ENCODE assay signal across 24 cellular contexts in the genomic region with DNA sequence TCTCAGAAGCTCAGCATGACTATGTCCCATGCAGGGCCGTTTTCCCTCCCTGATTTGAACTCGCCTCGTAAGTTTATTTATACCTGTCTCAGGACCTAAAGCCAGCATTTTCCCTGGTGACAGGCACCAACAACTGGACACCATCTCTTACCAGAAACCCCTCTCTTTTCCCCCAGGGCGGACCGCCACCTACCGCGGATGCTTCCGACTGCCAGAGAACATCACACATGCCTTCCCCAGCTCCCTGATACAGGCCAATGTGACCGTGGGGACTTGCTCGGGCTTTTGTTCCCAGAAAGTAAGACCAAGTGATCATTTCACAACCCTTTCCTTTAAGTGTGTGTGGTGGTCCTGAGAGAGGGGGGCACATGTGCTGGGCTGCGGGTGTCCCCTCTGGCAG. TPM values are rescaled to one million over a fixed set of nuclear protein-coding genes. Genes with fewer than 3 reads are reported as not detected.
DNase-seq lines count a peak whose midpoint lies in the region; ATAC-seq, FAIRE-seq and TF ChIP-seq lines count a peak whose summit lies in the region.
"Had no signal": no experiment of that assay in that cellular context is flagged by ENCODE, and none has a peak within 500 bp of the region (broad histone marks: within the 10 kb centered on the region; RNA-seq: fewer than 3 reads in every experiment).

No MANE protein-coding gene starts in this region.

- H3K27ac ChIP-seq in WERI-Rb-1 = peak overlapping the region; percentile 32; the same call in 1 of the 2 replicates
- H3K27ac ChIP-seq in kidney (ENCODE audit: low read depth in 2 of 2, low read length in 2 of 2) = no peak overlapping the region
- H3K27ac ChIP-seq in neural progenitor cell = no peak overlapping the region
- H3K27ac ChIP-seq in upper lobe of right lung = no peak overlapping the region
- H3K27ac ChIP-seq in gastrocnemius medialis = no peak overlapping the region
- H3K27ac ChIP-seq in upper lobe of left lung = no peak overlapping the region
- H3K27ac ChIP-seq: BLaER1 treated with 17β-estradiol and CSF1 and Interleukin-3, amounts not matched to agents 10 nM and 100 nM had no signal

- H3K9me3 ChIP-seq in WERI-Rb-1 (ENCODE audit: severe bottlenecking) (no peaks in the 10 kb centered on the region), kidney (ENCODE audit: control insufficient read depth in 1 of 2, low read length in 2 of 2) (no peaks in the 10 kb centered on the region), neural progenitor cell (ENCODE audit: low read depth) (no peaks in the 10 kb centered on the region), upper lobe of right lung (no peaks in the 10 kb centered on the region), gastrocnemius medialis (no peaks in the 10 kb centered on the region), upper lobe of left lung (no peaks in the 10 kb centered on the region)
- H3K9me3 ChIP-seq: BE2C; BLaER1 treated with 17β-estradiol and CSF1 and Interleukin-3, amounts not matched to agents 10 nM and 100 nM had no signal

- ATAC-seq in upper lobe of right lung = no peak
- ATAC-seq in gastrocnemius medialis = no peak
- ATAC-seq in HG02870 (IDR thresholded peaks at IDR 0.05; ENCODE audit: unreplicated experiment) = no peak
- no peak for ATAC-seq in upper lobe of left lung (ENCODE audit: low FRiP score in 2 of 2)

- intact Hi-C loops in kidney (cut with DNase I) (no loop called here), upper lobe of right lung (cut with DNase I) (no loop called here), gastrocnemius medialis (cut with DNase I; ENCODE audit: low total_unique reads) (no loop called here)

- no peaks in the 10 kb centered on the region for H3K27me3 ChIP-seq in WERI-Rb-1 (ENCODE audit: insufficient read depth, low read depth, severe bottlenecking)
- no peaks in the 10 kb centered on the region for H3K27me3 ChIP-seq in neural progenitor cell
- H3K27me3 ChIP-seq in upper lobe of right lung = no peaks in the 10 kb centered on the region
- no peaks in the 10 kb centered on the region for H3K27me3 ChIP-seq in gastrocnemius medialis
- H3K27me3 ChIP-seq in upper lobe of left lung = no peaks in the 10 kb centered on the region
- H3K27me3 ChIP-seq: BE2C; BLaER1 treated with 17β-estradiol and CSF1 and Interleukin-3, amounts not matched to agents 10 nM and 100 nM had no signal

- H3K9ac ChIP-seq in kidney (ENCODE audit: low read length in 2 of 2) (no peak overlapping the region), neural progenitor cell (no peak overlapping the region)
- H3K9ac ChIP-seq: BLaER1 treated with 17β-estradiol and CSF1 and Interleukin-3, amounts not matched to agents 10 nM and 100 nM had no signal

- H3K36me3 Mint-ChIP-seq in neural progenitor cell = peaks cover 61% of the 10 kb centered on the region
- H3K36me3 Mint-ChIP-seq: CD14-positive monocyte; CD8-positive, alpha-beta memory T cell had no signal

- 86 to 90% methylated on average over 11 of the region's 11 CpGs for WGBS in upper lobe of left lung, 2 donors

- peaks cover 21% of the 10 kb centered on the region for H3K4me1 Mint-ChIP-seq in neural progenitor cell
- H3K4me1 Mint-ChIP-seq: CD14-positive monocyte; CD8-positive, alpha-beta memory T cell had no signal

- no peak overlapping the region for H3K4me2 ChIP-seq in neural progenitor cell
- H3K4me2 ChIP-seq: BLaER1 treated with 17β-estradiol and CSF1 and Interleukin-3, amounts not matched to agents 10 nM and 100 nM had no signal

- no peak for TF ChIP-seq EP300 in upper lobe of left lung (IDR thresholded peaks at IDR 0.05)

- no peaks in the 10 kb centered on the region for H3K4me1 ChIP-seq in kidney (ENCODE audit: control insufficient read depth in 1 of 2, insufficient read depth in 1 of 2, low read depth in 1 of 2, low read length in 2 of 2)
- H3K4me1 ChIP-seq in neural progenitor cell = peaks cover 14% of the 10 kb centered on the region
- H3K4me1 ChIP-seq in upper lobe of right lung = no peaks in the 10 kb centered on the region
- H3K4me1 ChIP-seq in gastrocnemius medialis = peaks cover 54 to 61% of the 10 kb centered on the region in 2 donors
- peaks cover 0 to 3% (median 0%) of the 10 kb centered on the region in 4 donors for H3K4me1 ChIP-seq in upper lobe of left lung
- H3K4me1 ChIP-seq: BE2C had no signal

- no peaks in the 10 kb centered on the region for H3K9me3 Mint-ChIP-seq in neural progenitor cell
- H3K9me3 Mint-ChIP-seq: CD4-positive, alpha-beta T cell; CD8-positive, alpha-beta memory T cell had no signal

- no peak overlapping the region for H3K4me3 ChIP-seq in WERI-Rb-1 (ENCODE audit: low read depth, low read length)
- no peak overlapping the region for H3K4me3 ChIP-seq in kidney (ENCODE audit: low read length in 2 of 2)
- H3K4me3 ChIP-seq in neural progenitor cell = no peak overlapping the region
- no peak overlapping the region for H3K4me3 ChIP-seq in upper lobe of right lung
- H3K4me3 ChIP-seq in gastrocnemius medialis = no peak overlapping the region
- no peak overlapping the region for H3K4me3 ChIP-seq in upper lobe of left lung
- H3K4me3 ChIP-seq: BLaER1 treated with 17β-estradiol and CSF1 and Interleukin-3, amounts not matched to agents 10 nM and 100 nM had no signal

- peak overlapping the region; percentile 33 for H3K27ac Mint-ChIP-seq in neural progenitor cell
- H3K27ac Mint-ChIP-seq: CD4-positive, alpha-beta T cell; CD8-positive, alpha-beta memory T cell had no signal

- TF ChIP-seq CTCF in WERI-Rb-1 (IDR thresholded peaks at IDR 0.05; ENCODE audit: low read depth, low read length) = no peak
- TF ChIP-seq CTCF in kidney (IDR thresholded peaks at IDR 0.05; ENCODE audit: borderline replicate concordance, extremely low read depth, insufficient read depth) = no peak
- no peak for TF ChIP-seq CTCF in neural progenitor cell (IDR thresholded peaks at IDR 0.05)
- no peak for TF ChIP-seq CTCF in upper lobe of right lung (IDR thresholded peaks at IDR 0.05)
- TF ChIP-seq CTCF in gastrocnemius medialis (IDR thresholded peaks at IDR 0.05 in 4 of 5, conservative IDR thresholded peaks at IDR 0.05 in 1 of 5) = no peak
- TF ChIP-seq CTCF in upper lobe of left lung (IDR thresholded peaks at IDR 0.05) = no peak

- H3F3A ChIP-seq in neural progenitor cell (ENCODE audit: low read depth) = no peaks in the 10 kb centered on the region

- in situ Hi-C loops in gastrocnemius medialis (cut with MboI; ENCODE audit: low sequenced_read_pairs in 4 of 4) = no loop called here

- H3K4me3 Mint-ChIP-seq in neural progenitor cell = no peak overlapping the region
- H3K4me3 Mint-ChIP-seq: CD14-positive monocyte; CD4-positive, alpha-beta T cell; CD8-positive, alpha-beta memory T cell had no signal

- TF ChIP-seq POLR2A in gastrocnemius medialis (IDR thresholded peaks at IDR 0.05) (no peak), upper lobe of left lung (IDR thresholded peaks at IDR 0.05) (no peak)

- H3K79me2 ChIP-seq in neural progenitor cell (ENCODE audit: low read depth) = no peaks in the 10 kb centered on the region

- H4K20me1 ChIP-seq in neural progenitor cell (ENCODE audit: low read depth) = no peaks in the 10 kb centered on the region
- H4K20me1 ChIP-seq: BLaER1 treated with 17β-estradiol and CSF1 and Interleukin-3, amounts not matched to agents 10 nM and 100 nM had no signal

- peaks cover 5% of the 10 kb centered on the region for H3K27me3 Mint-ChIP-seq in neural progenitor cell (ENCODE audit: insufficient read depth, low read depth)

- H2AFZ ChIP-seq in neural progenitor cell (replicated peaks) = no peak overlapping the region

- FAIRE-seq in kidney (lab: Jason Lieb, UNC) = no peak
- FAIRE-seq: D721Med, GM12891, H1 had no signal

- H3K36me3 ChIP-seq in WERI-Rb-1 (peaks cover 93% of the 10 kb centered on the region), kidney (ENCODE audit: control insufficient read depth in 1 of 2, insufficient read depth in 2 of 2, low read length in 2 of 2) (no peaks in the 10 kb centered on the region), neural progenitor cell (no peaks in the 10 kb centered on the region), upper lobe of right lung (no peaks in the 10 kb centered on the region), gastrocnemius medialis (no peaks in the 10 kb centered on the region), upper lobe of left lung (no peaks in the 10 kb centered on the region)
- H3K36me3 ChIP-seq: BE2C; BLaER1 treated with 17β-estradiol and CSF1 and Interleukin-3, amounts not matched to agents 10 nM and 100 nM had no signal

- no peak for DNase-seq in WERI-Rb-1
- DNase-seq in kidney = peak; percentile 33
- no peak for DNase-seq in neural progenitor cell (ENCODE audit: low spot score)
- peak; percentile 31 for DNase-seq in upper lobe of right lung
- DNase-seq in stimulated activated CD4-positive, alpha-beta T cell treated with anti-CD3 and anti-CD28 coated beads, Interleukin-2, amount 100 ng/mL, for 24 hours = no peak
- DNase-seq in gastrocnemius medialis = no peak
- DNase-seq in upper lobe of left lung = no peak
- DNase-seq: AML-193; BE2C; CD4-positive, alpha-beta T cell; CD8-positive, alpha-beta memory T cell; DMS 273 treated with DMSO at 0.1 percent for 48 hours; DMS53; DMS79 treated with DMSO at 0.1 percent for 48 hours; GF-D8; H7; HCEC 1CT had no signal

RNA-seq across cellular contexts. Expression of gene WSCD1, which starts 24.7 kb away (rescaled TPM):
- total RNA-seq in kidney (14.5 TPM), neural progenitor cell (ENCODE audit: low replicate concordance) (20.2 and 41.3 TPM in 2 replicates), upper lobe of right lung (7.7 TPM), gastrocnemius medialis (10 to 100 TPM in 1 of 4 donors, 1 to 10 TPM in 3; 2.7 to 15.3 (median 5.9) TPM), upper lobe of left lung (10 to 100 TPM in 1 of 6 donors, 1 to 10 TPM in 5; 1.0 to 17.5 (median 3.8) TPM)
- polyA plus RNA-seq in kidney (ENCODE audit: insufficient read depth, low read depth, low replicate concordance) = 5.4 TPM
- total RNA-seq: CD4-positive, alpha-beta T cell; G401 had no signal
- polyA plus RNA-seq: CD14-positive monocyte; CD8-positive, alpha-beta memory T cell had no signal

Comparison
In these comparisons a context has a peak if more than half of its experiments do, and no peak if none do; other contexts are left out.
1. DNase-seq: peak in kidney (single experiment) and upper lobe of right lung (single experiment); none in WERI-Rb-1 (single experiment), neural progenitor cell (single experiment), stimulated activated CD4-positive, alpha-beta T cell treated with anti-CD3 and anti-CD28 coated beads, Interleukin-2, amount 100 ng/mL, for 24 hours (0 of 2), gastrocnemius medialis (0 of 2) and upper lobe of left lung (0 of 2).